ENCODE assay signal across 2 cellular contexts in genomic region chr6:157615411-157615763, GRCh38.
TF ChIP-seq lines count a peak whose summit lies in the region.

No MANE protein-coding gene starts in this region.

TF ChIP-seq in IMR-90, 13 proteins besides CTCF, POLR2A, EP300 and RAD21 (continued from another document):
- TF ChIP-seq USF2 (IDR thresholded peaks at IDR 0.05; ENCODE audit: low read depth, low read length) (no peak), MAZ (IDR thresholded peaks at IDR 0.05; ENCODE audit: borderline replicate concordance, low read depth, low read length) (no peak), SMC3 (IDR thresholded peaks at IDR 0.05; ENCODE audit: low read depth, low read length) (no peak)

TF ChIP-seq in WTC11, 78 proteins besides CTCF, POLR2A, EP300 and RAD21 (continued from another document):
- no peak for TF ChIP-seq ZNF512 (CRISPR knock-in tag; IDR thresholded peaks at IDR 0.05; ENCODE audit: borderline replicate concordance)
- TF ChIP-seq MXD4 (CRISPR knock-in tag; IDR thresholded peaks at IDR 0.05; ENCODE audit: borderline replicate concordance) = no peak
- TF ChIP-seq ETV6 (CRISPR knock-in tag; IDR thresholded peaks at IDR 0.05) = no peak
- no peak for TF ChIP-seq SMAD3 (CRISPR knock-in tag; IDR thresholded peaks at IDR 0.05; ENCODE audit: borderline replicate concordance)
- no peak for TF ChIP-seq OVOL2 (CRISPR knock-in tag; IDR thresholded peaks at IDR 0.05; ENCODE audit: borderline replicate concordance)
- no peak for TF ChIP-seq JAZF1 (CRISPR knock-in tag; IDR thresholded peaks at IDR 0.05)
- no peak for TF ChIP-seq ZNF121 (CRISPR knock-in tag; IDR thresholded peaks at IDR 0.05)
- TF ChIP-seq E2F1 (CRISPR knock-in tag; IDR thresholded peaks at IDR 0.05) = no peak
- no peak for TF ChIP-seq ATF6 (CRISPR knock-in tag; IDR thresholded peaks at IDR 0.05)
TF ChIP-seq in WTC11: peak in this region for 0.
